ENCODE assay signal across 21 cellular contexts in genomic region chr6:5501837-5502236, GRCh38.
DNase-seq lines count a peak whose midpoint lies in the region; ATAC-seq, FAIRE-seq and TF ChIP-seq lines count a peak whose summit lies in the region.
"Had no signal": no experiment of that assay in that cellular context is flagged by ENCODE, and none has a peak within 500 bp of the region (broad histone marks: within the 10 kb centered on the region; RNA-seq: fewer than 3 reads in every experiment).

No MANE protein-coding gene starts in this region.

- no peak for TF ChIP-seq POLR2A in K562 (conservative IDR thresholded peaks at IDR 0.05)

- no peak overlapping the region for H3K4me2 ChIP-seq in K562 (ENCODE audit: insufficient read depth, low read length)

- CTCF ChIA-PET in activated naive CD4-positive, alpha-beta T cell treated with anti-CD3 and anti-CD28 coated beads for 36 hours (lab: Charles Lee), result no interaction called here
- CTCF ChIA-PET in K562 (lab: Yijun Ruan, JAX; ENCODE audit: low intra/inter-chr PET ratio), result no interaction called here

- 27% methylated on average over 3 of the region's 3 CpGs for WGBS in K562 (ENCODE audit: insufficient coverage, low coverage, missing lambda C conversion rate)
- WGBS in psoas muscle, 3 donors, result 43 to 52% (median 49%) methylated on average over 3 of the region's 3 CpGs

- no peaks in the 10 kb centered on the region for H3K79me2 ChIP-seq in K562 (ENCODE audit: control insufficient read depth, insufficient read depth, low read length)

- ATAC-seq in K562, result peak; percentile 78
- peak; percentile 82 to 94 (median 86) for ATAC-seq in psoas muscle
- ATAC-seq in GM18868 (IDR thresholded peaks at IDR 0.05; ENCODE audit: unreplicated experiment), result no peak
- ATAC-seq: sciatic nerve had no signal

- DNase-seq in activated naive CD4-positive, alpha-beta T cell treated with anti-CD3 and anti-CD28 coated beads for 36 hours, result no peak
- peak; percentile 58 for DNase-seq in NCI-H2081 treated with DMSO at 0.1 percent for 48 hours (lab: John Stamatoyannopoulos, UW)
- DNase-seq in K562 (ENCODE audit: extremely low read depth in 1 of 4, low spot score in 3 of 4), result peak in 1 of 4 experiments; percentile 19
- no peak for DNase-seq in psoas muscle
- DNase-seq in activated T-cell treated with anti-CD3 and anti-CD28 coated beads, Interleukin-2, amount 50 U/mL, for 1 hour, result no peak
- no peak for DNase-seq in NCI-H524 (lab: John Stamatoyannopoulos, UW)
- DNase-seq: ACHN; activated B cell treated with CpG ODN at 0.5 μM for 24 hours; activated CD8-positive, alpha-beta memory T cell treated with anti-CD3 and anti-CD28 coated beads for 24 hours; activated naive CD8-positive, alpha-beta T cell treated with anti-CD3 and anti-CD28 coated beads for 36 hours; cortex of kidney; DMS79; stimulated activated naive CD4-positive, alpha-beta T cell treated with Interleukin-2 at 50 U/mL for 16 hours; trophoblast cell had no signal

- POLR2A ChIA-PET in K562 (lab: Yijun Ruan, JAX), result interaction anchor here (0.7 to 1.4 kb wide), 2 partner anchors 9 to 25 kb away, joined by 3 read pairs; no protein-coding TSS in a partner anchor

- H3K9ac ChIP-seq in K562 (ENCODE audit: insufficient read depth in 1 of 2, low read depth in 2 of 2, low read length in 2 of 2), result no peak overlapping the region

- intact Hi-C loops in activated naive CD4-positive, alpha-beta T cell treated with anti-CD3 and anti-CD28 coated beads for 36 hours (cut with micrococcal nuclease), result no loop called here
- intact Hi-C loops in K562 (cut with micrococcal nuclease), result no loop called here
- intact Hi-C loops in psoas muscle (cut with DNase I), result no loop called here

- FAIRE-seq in K562 (lab: Jason Lieb, UNC), result no peak

- no peaks in the 10 kb centered on the region; a peak in 1 of 5 replicates for H3K4me1 ChIP-seq in K562 (replicated peaks in 1 of 2; ENCODE audit: control insufficient read depth in 2 of 2, insufficient read depth in 2 of 2, low read length in 2 of 2)
- H3K4me1 ChIP-seq in psoas muscle, result peaks cover 8% of the 10 kb centered on the region

- peak overlapping the region; percentile 11 for H3K27ac Mint-ChIP-seq in activated naive CD4-positive, alpha-beta T cell treated with anti-CD3 and anti-CD28 coated beads, Interleukin-2, amount 50 U/mL, for 24 hours
- H3K27ac Mint-ChIP-seq in activated naive CD4-positive, alpha-beta T cell treated with anti-CD3 and anti-CD28 coated beads for 36 hours, result no peak overlapping the region
- H3K27ac Mint-ChIP-seq: activated B cell treated with CpG ODN at 0.5 μM for 24 hours; activated naive CD8-positive, alpha-beta T cell treated with anti-CD3 and anti-CD28 coated beads for 36 hours; brain; CD14-positive monocyte; T-helper 2 cell treated with Interferon-gamma antibody and Interleukin-4, amounts not matched to agents 5 μg/mL and 100 μg/mL, for 36 hours had no signal

- H4K20me1 ChIP-seq in K562 (replicated peaks; ENCODE audit: control insufficient read depth, insufficient read depth, low read length), result no peaks in the 10 kb centered on the region

- TF ChIP-seq RAD21 in K562 (CRISPR knock-in tag; conservative IDR thresholded peaks at IDR 0.05 in 1 of 2, IDR thresholded peaks at IDR 0.05 in 1 of 2), result no peak

- no peaks in the 10 kb centered on the region for H3K9me1 ChIP-seq in K562 (ENCODE audit: control insufficient read depth, insufficient read depth, low read length)

- no TSS peak for BruUV-seq in K562 (replicated peaks; lab: Mats Ljungman, UMichigan)

- H3K27me3 Mint-ChIP-seq in activated naive CD4-positive, alpha-beta T cell treated with anti-CD3 and anti-CD28 coated beads, Interleukin-2, amount 50 U/mL, for 24 hours, result no peaks in the 10 kb centered on the region
- H3K27me3 Mint-ChIP-seq in activated naive CD4-positive, alpha-beta T cell treated with anti-CD3 and anti-CD28 coated beads for 36 hours (ENCODE audit: low read depth), result no peaks in the 10 kb centered on the region
- H3K27me3 Mint-ChIP-seq: activated B cell treated with CpG ODN at 0.5 μM for 24 hours; activated naive CD8-positive, alpha-beta T cell treated with anti-CD3 and anti-CD28 coated beads for 36 hours; brain had no signal

- peaks cover 48% of the 10 kb centered on the region for H3K4me1 Mint-ChIP-seq in activated naive CD4-positive, alpha-beta T cell treated with anti-CD3 and anti-CD28 coated beads, Interleukin-2, amount 50 U/mL, for 24 hours
- H3K4me1 Mint-ChIP-seq in activated naive CD4-positive, alpha-beta T cell treated with anti-CD3 and anti-CD28 coated beads for 36 hours (ENCODE audit: low read depth), result peaks cover 36% of the 10 kb centered on the region
- H3K4me1 Mint-ChIP-seq: CD14-positive monocyte had no signal

- H3K36me3 ChIP-seq in K562 (ENCODE audit: control insufficient read depth, insufficient read depth, low read length), result no peaks in the 10 kb centered on the region
- H3K36me3 ChIP-seq in psoas muscle (ENCODE audit: insufficient read depth in 1 of 2, low read depth in 1 of 2), result no peaks in the 10 kb centered on the region
- H3K36me3 ChIP-seq: neutrophil had no signal

- H3K4me3 Mint-ChIP-seq in activated naive CD4-positive, alpha-beta T cell treated with anti-CD3 and anti-CD28 coated beads, Interleukin-2, amount 50 U/mL, for 24 hours, result no peak overlapping the region
- no peak overlapping the region for H3K4me3 Mint-ChIP-seq in activated naive CD4-positive, alpha-beta T cell treated with anti-CD3 and anti-CD28 coated beads for 36 hours
- H3K4me3 Mint-ChIP-seq: activated B cell treated with CpG ODN at 0.5 μM for 24 hours; activated naive CD8-positive, alpha-beta T cell treated with anti-CD3 and anti-CD28 coated beads for 36 hours; brain; CD14-positive monocyte; T-helper 2 cell treated with Interferon-gamma antibody and Interleukin-4, amounts not matched to agents 5 μg/mL and 100 μg/mL, for 36 hours had no signal

- no peak overlapping the region for H2AFZ ChIP-seq in K562 (ENCODE audit: low read depth, low read length)

- TF ChIP-seq CTCF in K562 (IDR thresholded peaks at IDR 0.05 in 2 of 3, conservative IDR thresholded peaks at IDR 0.05 in 1 of 3; ENCODE audit: insufficient read depth in 2 of 3, low read depth in 1 of 3, low read length in 3 of 3) (no peak), psoas muscle (IDR thresholded peaks at IDR 0.05) (no peak)

- no peaks in the 10 kb centered on the region for H3K9me3 Mint-ChIP-seq in activated naive CD4-positive, alpha-beta T cell treated with anti-CD3 and anti-CD28 coated beads, Interleukin-2, amount 50 U/mL, for 24 hours
- no peaks in the 10 kb centered on the region for H3K9me3 Mint-ChIP-seq in activated naive CD4-positive, alpha-beta T cell treated with anti-CD3 and anti-CD28 coated beads for 36 hours
- H3K9me3 Mint-ChIP-seq: activated B cell treated with CpG ODN at 0.5 μM for 24 hours; activated naive CD8-positive, alpha-beta T cell treated with anti-CD3 and anti-CD28 coated beads for 36 hours; brain; CD14-positive monocyte; T-helper 2 cell treated with Interferon-gamma antibody and Interleukin-4, amounts not matched to agents 5 μg/mL and 100 μg/mL, for 36 hours had no signal

- H3K36me3 Mint-ChIP-seq in activated naive CD4-positive, alpha-beta T cell treated with anti-CD3 and anti-CD28 coated beads, Interleukin-2, amount 50 U/mL, for 24 hours, result peaks cover 16% of the 10 kb centered on the region
- H3K36me3 Mint-ChIP-seq in activated naive CD4-positive, alpha-beta T cell treated with anti-CD3 and anti-CD28 coated beads for 36 hours (ENCODE audit: low read depth), result peaks cover 13% of the 10 kb centered on the region
- H3K36me3 Mint-ChIP-seq: brain had no signal

- H3K27ac ChIP-seq in K562 (ENCODE audit: extremely low read depth, low read depth, low read length), result no peak overlapping the region
- no peak overlapping the region for H3K27ac ChIP-seq in psoas muscle
- H3K27ac ChIP-seq: neutrophil had no signal

- no peaks in the 10 kb centered on the region for H3K9me3 ChIP-seq in K562 (replicated peaks; ENCODE audit: control insufficient read depth, insufficient read depth, low read depth, low read length)
- H3K9me3 ChIP-seq in psoas muscle, result no peaks in the 10 kb centered on the region
- H3K9me3 ChIP-seq: neutrophil had no signal

- H3K27me3 ChIP-seq in K562 (ENCODE audit: control insufficient read depth in 2 of 2, insufficient read depth in 2 of 2, low read length in 2 of 2) (no peaks in the 10 kb centered on the region), psoas muscle (ENCODE audit: insufficient read depth in 3 of 3, low read length in 2 of 3) (no peaks in the 10 kb centered on the region)
- H3K27me3 ChIP-seq: neutrophil had no signal

- no peak for TF ChIP-seq EP300 in K562 (IDR thresholded peaks at IDR 0.05; ENCODE audit: low read length)

- H3K4me3 ChIP-seq in K562, result no peak overlapping the region
- H3K4me3 ChIP-seq in psoas muscle, result no peak overlapping the region

- in situ Hi-C loops in K562 (cut with MboI), result no loop called here

TF ChIP-seq in K562, 482 proteins besides CTCF, POLR2A, EP300 and RAD21:
- TF ChIP-seq ZNF143 (CRISPR knock-in tag; IDR thresholded peaks at IDR 0.05) (no peak), ZNF347 (CRISPR knock-in tag; IDR thresholded peaks at IDR 0.05; ENCODE audit: low read depth) (no peak), TFAP4 (CRISPR knock-in tag; IDR thresholded peaks at IDR 0.05; ENCODE audit: borderline replicate concordance) (peak; percentile 62), CBFA2T2 (conservative IDR thresholded peaks at IDR 0.05) (0 out of 2 replicates have a peak, but pooled peaks have one; percentile 6), BCOR (IDR thresholded peaks at IDR 0.05) (no peak), CBFA2T3 (IDR thresholded peaks at IDR 0.05) (0 out of 2 replicates have a peak, but pooled peaks have one; percentile 8), FOXA3 (CRISPR knock-in tag; conservative IDR thresholded peaks at IDR 0.05 in 1 of 2, IDR thresholded peaks at IDR 0.05 in 1 of 2) (peak in 1 of 2 experiments; percentile 74; a peak in 1 of 4 replicates)
